In genomic region chr3:17749281-17749680, GRCh38 we compare ENCODE assay signal across 10 cellular contexts. TPM values are rescaled to one million over a fixed set of nuclear protein-coding genes. Genes with fewer than 3 reads are reported as not detected.
DNase-seq lines count a peak whose midpoint lies in the region; ATAC-seq and TF ChIP-seq lines count a peak whose summit lies in the region.
"Had no signal": no experiment of that assay in that cellular context is flagged by ENCODE, and none has a peak within 500 bp of the region (broad histone marks: within the 10 kb centered on the region; RNA-seq: fewer than 3 reads in every experiment).

No MANE protein-coding gene starts in this region.

- POLR2A ChIA-PET in OCI-LY7 (lab: Charles Lee), result interaction anchor here (0.6 to 2.3 kb wide), 4 partner anchors 11 to 305 kb away, joined by 3 to 8 read pairs (median 4); no protein-coding TSS in a partner anchor

- H3K9me3 ChIP-seq in OCI-LY7 (ENCODE audit: low read length) (no peaks in the 10 kb centered on the region), mucosa of rectum (ENCODE audit: control insufficient read depth in 2 of 2, low read length in 2 of 2) (no peaks in the 10 kb centered on the region), body of pancreas (no peaks in the 10 kb centered on the region)

- no peaks in the 10 kb centered on the region for H4K20me1 ChIP-seq in OCI-LY7 (ENCODE audit: insufficient read depth, low read length)

- H3K4me3 ChIP-seq in OCI-LY7 (ENCODE audit: low read depth, low read length, poor library complexity, severe bottlenecking), result peak overlapping the region; percentile 48
- peak overlapping the region; percentile 32 to 67 for H3K4me3 ChIP-seq in mucosa of rectum (ENCODE audit: low read length in 2 of 2)
- H3K4me3 ChIP-seq in body of pancreas, result no peak overlapping the region

- H3K79me2 ChIP-seq in OCI-LY7 (ENCODE audit: insufficient read depth, low read depth, low read length), result no peaks in the 10 kb centered on the region

- DNase-seq in OCI-LY7 (ENCODE audit: low spot score) (peak; percentile 45), body of pancreas (no peak), HUDEP-2 (lab: John Stamatoyannopoulos, UW; ENCODE audit: unreplicated experiment in 76 of 76) (no peak), NCI-H2196 (lab: John Stamatoyannopoulos, UW; ENCODE audit: unreplicated experiment) (no peak), COR-L47 (lab: John Stamatoyannopoulos, UW) (no peak)
- DNase-seq: HCEC 1CT, mesendoderm had no signal

- H3K4me1 ChIP-seq in OCI-LY7 (ENCODE audit: insufficient read depth, low read length, poor library complexity, severe bottlenecking), result peaks cover 42% of the 10 kb centered on the region
- peaks cover 0 to 2% of the 10 kb centered on the region in 2 donors for H3K4me1 ChIP-seq in mucosa of rectum (ENCODE audit: control insufficient read depth in 2 of 2, insufficient read depth in 2 of 2, low read length in 2 of 2)
- H3K4me1 ChIP-seq in body of pancreas, result peaks cover 21% of the 10 kb centered on the region

- CTCF ChIA-PET in OCI-LY7 (lab: Charles Lee; ENCODE audit: unreplicated experiment), result no interaction called here

- H3K9ac ChIP-seq in mucosa of rectum (ENCODE audit: low read depth in 1 of 2, low read length in 2 of 2), result no peak overlapping the region

- TF ChIP-seq CTCF in OCI-LY7 (conservative IDR thresholded peaks at IDR 0.05; ENCODE audit: low read length) (no peak), body of pancreas (IDR thresholded peaks at IDR 0.05) (no peak)

- peak overlapping the region; percentile 83 for H2AFZ ChIP-seq in OCI-LY7 (ENCODE audit: low read length)

- BruUV-seq in OCI-LY7 (replicated peaks; lab: Mats Ljungman, UMichigan), result no TSS peak

- intact Hi-C loops in OCI-LY7 (cut with micrococcal nuclease; ENCODE audit: unreplicated experiment), result loop anchor here (10.0 kb wide), 2 partner anchors 854 to 1374 kb away; no protein-coding TSS in a partner anchor
- intact Hi-C loops in body of pancreas (cut with DNase I), result no loop called here

- TF ChIP-seq POLR2A in body of pancreas (IDR thresholded peaks at IDR 0.05), result no peak

- H3K4me2 ChIP-seq in OCI-LY7 (ENCODE audit: low read length), result peak overlapping the region; percentile 53

- ATAC-seq in GM18907 (IDR thresholded peaks at IDR 0.05; ENCODE audit: unreplicated experiment) (peak; percentile 57), HG02610 (IDR thresholded peaks at IDR 0.05; ENCODE audit: unreplicated experiment) (peak; percentile 31), body of pancreas (no peak)

- H3K9me2 ChIP-seq in OCI-LY7 (ENCODE audit: insufficient read depth, low read length), result no peaks in the 10 kb centered on the region

- H3K27me3 ChIP-seq in mucosa of rectum (ENCODE audit: control insufficient read depth in 2 of 2, insufficient read depth in 2 of 2, low read length in 2 of 2) (no peaks in the 10 kb centered on the region), body of pancreas (no peaks in the 10 kb centered on the region)

- H3K36me3 ChIP-seq in OCI-LY7 (ENCODE audit: insufficient read depth, low read length), result no peaks in the 10 kb centered on the region
- H3K36me3 ChIP-seq in mucosa of rectum (ENCODE audit: control insufficient read depth in 2 of 2, insufficient read depth in 2 of 2, low read length in 2 of 2), result no peaks in the 10 kb centered on the region
- no peaks in the 10 kb centered on the region for H3K36me3 ChIP-seq in body of pancreas (replicated peaks in 1 of 2; ENCODE audit: insufficient read depth in 1 of 2, low read depth in 2 of 2)

- no peak overlapping the region for H3K27ac ChIP-seq in OCI-LY7 (ENCODE audit: low read depth, low read length, poor library complexity, severe bottlenecking)
- no peak overlapping the region for H3K27ac ChIP-seq in mucosa of rectum (ENCODE audit: low read depth in 2 of 2, low read length in 2 of 2)
- H3K27ac ChIP-seq in body of pancreas, result no peak overlapping the region

- WGBS in body of pancreas, 2 donors, result 93 to 100% methylated on average over 1 of the region's 1 CpG

RNA-seq across cellular contexts. Expression of gene TBC1D5, which starts 6.8 kb away (rescaled TPM):
- 82.4 and 85.5 TPM in 2 replicates for total RNA-seq in OCI-LY7 (2014; rRNA removed; shearing (Covaris generic))
- total RNA-seq in OCI-LY7 (2022) (78.5 and 90.5 TPM in 2 replicates), body of pancreas (10 to 100 TPM; 46.8 to 71.1 TPM)

Comparison
In these comparisons a context has a peak if more than half of its experiments do, and no peak if none do; other contexts are left out.
1. H3K4me3 ChIP-seq: peak in OCI-LY7 (single experiment) and mucosa of rectum (2 of 2); none in body of pancreas (0 of 2).